Comparison of ENCODE assay signal across 8 cellular contexts in the genomic region with DNA sequence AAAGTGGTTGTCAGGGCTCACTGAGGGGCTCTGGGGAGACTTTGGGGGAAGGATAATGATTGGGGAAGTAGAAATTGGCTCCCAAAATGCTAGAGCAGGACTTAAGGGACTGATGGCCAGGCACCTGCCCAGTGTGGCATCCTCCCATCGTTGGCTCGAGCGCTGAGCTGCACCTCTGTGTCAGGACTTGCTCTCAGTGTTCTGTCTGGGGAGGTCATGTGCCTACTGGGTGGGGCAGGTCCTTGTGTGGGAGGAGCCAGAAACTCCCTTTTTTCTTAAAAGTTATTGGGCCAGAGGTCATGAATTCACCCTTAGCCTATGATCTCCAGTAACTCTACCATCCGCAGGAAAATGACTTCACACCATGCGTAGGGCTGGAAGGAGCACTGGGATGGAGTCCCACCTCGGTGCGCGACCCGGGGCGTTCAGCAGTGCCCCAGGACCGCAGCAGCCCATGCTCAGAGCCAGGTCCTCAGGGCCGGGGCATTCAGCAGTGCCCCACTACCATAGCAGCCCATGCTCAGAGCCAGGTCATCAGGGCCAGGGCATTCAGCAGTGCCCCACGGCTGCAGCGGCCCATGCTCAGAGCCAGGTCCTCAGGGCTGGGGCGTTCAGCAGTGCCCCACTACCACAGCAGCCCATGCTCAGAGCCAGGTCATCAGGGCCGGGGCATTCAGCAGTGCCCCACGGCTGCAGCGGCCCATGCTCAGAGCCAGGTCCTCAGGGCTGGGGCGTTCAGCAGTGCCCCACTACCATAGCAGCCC.
"Had no signal": no experiment of that assay in that cellular context is flagged by ENCODE, and none has a peak within 500 bp of the region (broad histone marks: within the 10 kb centered on the region; RNA-seq: fewer than 3 reads in every experiment).

No MANE protein-coding gene starts in this region.

- H3K9me3 ChIP-seq: pancreas had no signal

- DNase-seq: activated CD4-positive, alpha-beta memory T cell treated with anti-CD3 and anti-CD28 coated beads for 36 hours; activated naive CD8-positive, alpha-beta T cell treated with anti-CD3 and anti-CD28 coated beads for 36 hours; activated T-cell treated with anti-CD3 and anti-CD28 coated beads for 4 hours; foreskin keratinocyte; transverse colon had no signal

- H3K4me1 ChIP-seq: breast epithelium, foreskin keratinocyte, pancreas, transverse colon had no signal

- H3K27me3 ChIP-seq: breast epithelium, foreskin keratinocyte, pancreas, transverse colon had no signal

- ATAC-seq: foreskin keratinocyte, pancreas had no signal

- H3K27ac ChIP-seq: breast epithelium, foreskin keratinocyte, pancreas, skin epidermis, transverse colon had no signal

- H3K36me3 ChIP-seq: breast epithelium, pancreas, transverse colon had no signal

- H3K4me3 ChIP-seq: breast epithelium, pancreas, skin epidermis, transverse colon had no signal
